ENCODE assay signal across 1 cellular context in the genomic region with DNA sequence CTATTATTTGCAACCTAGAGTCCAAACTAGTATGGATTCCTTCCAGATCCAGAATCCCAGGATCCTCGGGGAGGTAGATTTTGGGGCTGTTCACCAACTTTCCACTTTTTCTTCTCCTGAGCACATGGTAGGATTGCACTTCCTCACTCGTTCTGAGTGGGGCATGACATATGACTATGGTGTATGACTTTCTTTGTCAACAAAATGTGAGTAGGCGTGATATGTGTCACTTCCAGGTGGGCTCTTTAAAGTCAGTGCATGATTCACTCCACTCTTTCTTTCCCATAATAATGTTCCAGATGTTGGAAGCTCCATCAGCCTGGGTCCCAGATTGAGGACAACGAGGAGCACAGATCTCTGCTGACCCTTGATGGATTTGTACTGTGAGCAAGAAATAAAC.
TF ChIP-seq lines count a peak whose summit lies in the region.

No MANE protein-coding gene starts in this region.

TF ChIP-seq in K562, 482 proteins besides CTCF, POLR2A, EP300 and RAD21:
- TF ChIP-seq SPI1 (IDR thresholded peaks at IDR 0.05; ENCODE audit: borderline replicate concordance, low read depth, low read length) (0 out of 2 replicates have a peak, but pooled peaks have one; percentile 19), ZKSCAN3 (CRISPR knock-in tag; IDR thresholded peaks at IDR 0.05) (no peak), EGR1 (conservative IDR thresholded peaks at IDR 0.05) (peak; percentile 34)
